Comparison of ENCODE assay signal across 16 cellular contexts in genomic region chr1:207002731-207003146, GRCh38. TPM values are rescaled to one million over a fixed set of nuclear protein-coding genes. Genes with fewer than 3 reads are reported as not detected.
DNase-seq lines count a peak whose midpoint lies in the region; ATAC-seq, FAIRE-seq and TF ChIP-seq lines count a peak whose summit lies in the region.
"Had no signal": no experiment of that assay in that cellular context is flagged by ENCODE, and none has a peak within 500 bp of the region (broad histone marks: within the 10 kb centered on the region; RNA-seq: fewer than 3 reads in every experiment).

No MANE protein-coding gene starts in this region.

- H3K36me3 Mint-ChIP-seq in activated naive CD4-positive, alpha-beta T cell treated with anti-CD3 and anti-CD28 coated beads, Interleukin-2, amount 50 U/mL, for 72 hours: no peaks in the 10 kb centered on the region

- H3K79me2 ChIP-seq in HepG2 (ENCODE audit: insufficient read depth, low read length): no peaks in the 10 kb centered on the region

- peak overlapping the region; percentile 39 to 89; a peak in 4 of 6 replicates for H3K27ac ChIP-seq in A549
- no peak overlapping the region for H3K27ac ChIP-seq in HepG2 (ENCODE audit: extremely low read length, insufficient read depth, low read length)
- H3K27ac ChIP-seq: cardiac muscle cell had no signal

- FAIRE-seq in A549 (lab: Jason Lieb, UNC): no peak
- no peak for FAIRE-seq in HepG2 (lab: Jason Lieb, UNC)

- no peak for TF ChIP-seq RAD21 in A549 (conservative IDR thresholded peaks at IDR 0.05 in 1 of 2, IDR thresholded peaks at IDR 0.05 in 1 of 2)
- no peak for TF ChIP-seq RAD21 in Ishikawa (IDR thresholded peaks at IDR 0.05; ENCODE audit: low read depth)
- no peak for TF ChIP-seq RAD21 in HepG2 (CRISPR knock-in tag; IDR thresholded peaks at IDR 0.05)

- no peak for TF ChIP-seq EP300 in A549 (IDR thresholded peaks at IDR 0.05)
- TF ChIP-seq EP300 in Ishikawa (IDR thresholded peaks at IDR 0.05; ENCODE audit: borderline replicate concordance): peak; percentile 68; the same call in 1 of the 2 replicates
- no peak for TF ChIP-seq EP300 in HepG2 (IDR thresholded peaks at IDR 0.05; ENCODE audit: low read depth in 2 of 2, low read length in 2 of 2)
- TF ChIP-seq EP300 in HepG2 (CRISPR knock-in tag; IDR thresholded peaks at IDR 0.05; ENCODE audit: borderline replicate concordance): no peak

- H3K9me3 ChIP-seq in A549: peaks cover under 1% of the 10 kb centered on the region; the same call in 1 of the 3 replicates
- no peaks in the 10 kb centered on the region for H3K9me3 ChIP-seq in HepG2 (ENCODE audit: low read length)

- H2AFZ ChIP-seq in HepG2 (ENCODE audit: low read length): no peak overlapping the region

- no peak overlapping the region for H3K27ac Mint-ChIP-seq in activated naive CD4-positive, alpha-beta T cell treated with anti-CD3 and anti-CD28 coated beads, Interleukin-2, amount 50 U/mL, for 72 hours
- H3K27ac Mint-ChIP-seq: activated CD4-positive, alpha-beta memory T cell treated with anti-CD3 and anti-CD28 coated beads, Interleukin-2, amount 10 ng/mL, durations not matched to agents 7 days and 5 days; activated T-helper 2 cell treated with anti-CD3 and anti-CD28 coated beads, Interferon-gamma antibody, Interleukin-2, Interleukin-4, amounts not matched to agents 10 μg/mL and 5 μg/mL and 100 μg/mL, durations not matched to agents 14 hours and 24 hours and 36 hours had no signal

- no peak for TF ChIP-seq CTCF in A549 (IDR thresholded peaks at IDR 0.05)
- TF ChIP-seq CTCF in astrocyte of the spinal cord (IDR thresholded peaks at IDR 0.05; ENCODE audit: low read depth, low read length): no peak
- no peak for TF ChIP-seq CTCF in HepG2 (CRISPR knock-in tag; IDR thresholded peaks at IDR 0.05)

- intact Hi-C loops in HepG2 (cut with micrococcal nuclease; ENCODE audit: unreplicated experiment): no loop called here

- TF ChIP-seq POLR2A in A549 (IDR thresholded peaks at IDR 0.05; ENCODE audit: low read length) (no peak), HepG2 (IDR thresholded peaks at IDR 0.05; ENCODE audit: insufficient read depth in 1 of 2, low read depth in 2 of 2, low read length in 2 of 2) (no peak)

- DNase-seq in A549 (ENCODE audit: low read depth in 1 of 2, low spot score in 1 of 2) (no peak), astrocyte of the spinal cord (ENCODE audit: low read depth, low spot score) (peak; percentile 43), HepG2 (ENCODE audit: low spot score) (no peak), NOMO-1 (lab: John Stamatoyannopoulos, UW; ENCODE audit: unreplicated experiment in 2 of 2) (no peak)
- no peak for DNase-seq in activated naive CD4-positive, alpha-beta T cell treated with anti-CD3 and anti-CD28 coated beads, Interleukin-2, amount 50 U/mL, for 72 hours (ENCODE audit: low spot score in 2 of 2)
- DNase-seq: activated CD4-positive, alpha-beta memory T cell treated with anti-CD3 and anti-CD28 coated beads, Interleukin-2, amount 10 ng/mL, durations not matched to agents 7 days and 5 days; NCI-H1105; NCI-H524 treated with DMSO at 0.1 percent for 48 hours; T-helper 9 cell had no signal

- H3K4me1 ChIP-seq in A549: peaks cover 53% of the 10 kb centered on the region
- peaks cover 56% of the 10 kb centered on the region for H3K4me1 ChIP-seq in HepG2 (ENCODE audit: insufficient read depth, low read length)

- no peak overlapping the region for H3K4me3 ChIP-seq in A549
- H3K4me3 ChIP-seq in astrocyte of the spinal cord (ENCODE audit: low read depth, low read length): no peak overlapping the region
- H3K4me3 ChIP-seq in HepG2 (replicated peaks in 1 of 3; ENCODE audit: insufficient read depth in 1 of 3, low read depth in 2 of 3, low read length in 3 of 3): peak overlapping the region in 1 of 3 experiments; percentile 51; a peak in 2 of 6 replicates
- H3K4me3 ChIP-seq: cardiac muscle cell had no signal

- H4K20me1 ChIP-seq in HepG2 (ENCODE audit: insufficient read depth, low read length): no peaks in the 10 kb centered on the region

- no peaks in the 10 kb centered on the region for H3K36me3 ChIP-seq in HepG2 (replicated peaks in 1 of 2; ENCODE audit: control insufficient read depth in 1 of 2, insufficient read depth in 2 of 2, low read length in 2 of 2)
- H3K36me3 ChIP-seq: cardiac muscle cell had no signal

- CTCF ChIA-PET in A549 (lab: Yijun Ruan, JAX) (interaction anchor here (1.8 to 3.2 kb wide), 3 partner anchors 10 to 20 kb away, joined by 12 to 17 read pairs (median 14); no protein-coding TSS in a partner anchor), HepG2 (lab: Yijun Ruan, JAX; ENCODE audit: low intra/inter-chr PET ratio, low total read pairs) (no interaction called here)

- WGBS in A549 (ENCODE audit: missing lambda C conversion rate): 55% methylated on average over 1 of the region's 1 CpG
- WGBS in HepG2 (ENCODE audit: low lambda C conversion rate): 0% methylated on average over 1 of the region's 1 CpG

- POLR2A ChIA-PET in A549 (lab: Yijun Ruan, JAX) (no interaction called here), HepG2 (lab: Yijun Ruan, JAX) (no interaction called here)

- no peaks in the 10 kb centered on the region for H3K9me3 Mint-ChIP-seq in activated naive CD4-positive, alpha-beta T cell treated with anti-CD3 and anti-CD28 coated beads, Interleukin-2, amount 50 U/mL, for 72 hours
- H3K9me3 Mint-ChIP-seq: activated CD4-positive, alpha-beta memory T cell treated with anti-CD3 and anti-CD28 coated beads, Interleukin-2, amount 10 ng/mL, durations not matched to agents 7 days and 5 days; activated T-helper 2 cell treated with anti-CD3 and anti-CD28 coated beads, Interferon-gamma antibody, Interleukin-2, Interleukin-4, amounts not matched to agents 10 μg/mL and 5 μg/mL and 100 μg/mL, durations not matched to agents 14 hours and 24 hours and 36 hours had no signal

- BruUV-seq in HepG2 (replicated peaks; lab: Mats Ljungman, UMichigan): no TSS peak

- ATAC-seq in A549 (no peak), HepG2 (0 out of 3 replicates have a peak, but pooled peaks have one; percentile 11), GM21737 (IDR thresholded peaks at IDR 0.05; ENCODE audit: unreplicated experiment) (no peak), HG03280 (IDR thresholded peaks at IDR 0.05; ENCODE audit: unreplicated experiment) (no peak)
- ATAC-seq in activated naive CD4-positive, alpha-beta T cell treated with anti-CD3 and anti-CD28 coated beads, Interleukin-2, amount 50 U/mL, for 72 hours: no peak

- H3K4me2 ChIP-seq in A549: no peak overlapping the region
- H3K4me2 ChIP-seq in HepG2 (ENCODE audit: low read depth, low read length): peak overlapping the region; percentile 70

- 0 out of 2 replicates have a peak overlapping the region, but pooled peaks have one; percentile 37 for H3K9ac ChIP-seq in HepG2 (ENCODE audit: insufficient read depth, low read depth, low read length)

- no peaks in the 10 kb centered on the region for H3K27me3 ChIP-seq in HepG2 (ENCODE audit: control insufficient read depth in 1 of 2, insufficient read depth in 2 of 2, low read length in 2 of 2)
- H3K27me3 ChIP-seq: cardiac muscle cell had no signal

- in situ Hi-C loops in astrocyte of the spinal cord (cut with HindIII; ENCODE audit: low sequenced_read_pairs) (no loop called here), HepG2 (cut with HindIII; ENCODE audit: extremely low pct_ligation_motif_present, low pct_unique_long_range_greater_than_20kb) (no loop called here)

RNA-seq across cellular contexts. Expression of gene C1orf116, which starts 29.8 kb away (rescaled TPM):
- polyA plus RNA-seq in A549 (2011; rRNA removed) (2.0 and 2.2 TPM in 2 replicates), A549 (2017; fragmentation: RNase III; extraction: RNeasy Plus Mini Kit Qiagen cat#74134 plus additional on column Dnase treatment) (3.2 to 3.6 TPM (median 3.4 TPM) in 3 replicates), HepG2 (2011; rRNA removed) (0.51 and 0.77 TPM in 2 replicates)
- 1.2 TPM in 2 replicates for polyA plus RNA-seq in A549 (2012; cell fraction: cytosol; rRNA removed)
- 1.9 and 2.7 TPM in 2 replicates for polyA plus RNA-seq in A549 (2012; cell fraction: nucleus; rRNA removed)
- 2.9 and 3.7 TPM in 2 replicates for polyA minus RNA-seq in A549 (2011; rRNA and poly(A)+ RNA removed)
- 0.95 and 1.1 TPM in 2 replicates for total RNA-seq in HepG2 (2016; rRNA removed; fragmentation: Illumina TruSeq; extraction: Trizol)
- 0.18 and 0.20 TPM in 2 replicates for total RNA-seq in HepG2 (2016; cell fraction: cytosol; rRNA removed; fragmentation: Illumina TruSeq; extraction: Trizol; ENCODE audit: low read depth)
- 0.80 and 0.89 TPM in 2 replicates for total RNA-seq in HepG2 (2016; cell fraction: insoluble cytoplasmic fraction; rRNA removed; fragmentation: Illumina TruSeq; extraction: Trizol)
- 0.56 and 0.65 TPM in 2 replicates for total RNA-seq in HepG2 (2016; cell fraction: membrane; rRNA removed; fragmentation: Illumina TruSeq; extraction: Trizol)
- total RNA-seq in HepG2 (2016; cell fraction: nucleus; rRNA removed; fragmentation: Illumina TruSeq; extraction: Trizol): 1.0 and 1.1 TPM in 2 replicates
- 0.20 and 0.29 TPM in 2 replicates for polyA plus RNA-seq in HepG2 (2011; cell fraction: cytosol; rRNA removed)
- polyA plus RNA-seq in HepG2 (2011; cell fraction: nucleus; rRNA removed): 1.0 and 1.2 TPM in 2 replicates
- polyA plus RNA-seq in HepG2 (2012): 0.36 and 0.48 TPM in 2 replicates
- 0.09 and 0.16 TPM in 2 replicates for polyA plus RNA-seq in HepG2 (2016; cell fraction: cytosol; fragmentation: Illumina TruSeq; extraction: Trizol; ENCODE audit: low read depth)
- polyA plus RNA-seq in HepG2 (2016; cell fraction: insoluble cytoplasmic fraction; fragmentation: Illumina TruSeq; extraction: Trizol; ENCODE audit: low read depth): 1.4 and 1.6 TPM in 2 replicates
- polyA plus RNA-seq in HepG2 (2016; cell fraction: membrane; fragmentation: Illumina TruSeq; extraction: Trizol; ENCODE audit: low read depth): 0.35 and 0.52 TPM in 2 replicates
- 1.4 and 1.9 TPM in 2 replicates for polyA plus RNA-seq in HepG2 (2016; cell fraction: nucleus; fragmentation: Illumina TruSeq; extraction: Trizol; ENCODE audit: insufficient read depth, low read depth)
- 0.80 TPM in 2 replicates for polyA minus RNA-seq in HepG2 (2011; rRNA and poly(A)+ RNA removed; ENCODE audit: low replicate concordance)
- 0.44 and 0.69 TPM in 2 replicates for polyA minus RNA-seq in HepG2 (2011; cell fraction: cytosol; rRNA and poly(A)+ RNA removed)
- polyA minus RNA-seq in HepG2 (2011; cell fraction: nucleus; rRNA and poly(A)+ RNA removed): 1.5 and 2.6 TPM in 2 replicates
- under 1 TPM in 1 of 2 donors, not detected in 1; 0.06 TPM for total RNA-seq in activated naive CD4-positive, alpha-beta T cell treated with anti-CD3 and anti-CD28 coated beads, Interleukin-2, amount 50 U/mL, for 72 hours
- total RNA-seq: activated T-helper 2 cell treated with anti-CD3 and anti-CD28 coated beads, Interferon-gamma antibody, Interleukin-2, Interleukin-4, amounts not matched to agents 10 μg/mL and 5 μg/mL and 100 μg/mL, durations not matched to agents 14 hours and 24 hours and 36 hours had no signal

RNA-seq across cellular contexts. Expression of gene FCAMR, which starts 32.5 kb away (rescaled TPM):
- not detected in 2 replicates for polyA plus RNA-seq in A549 (2011; rRNA removed)
- not detected in 2 replicates for polyA plus RNA-seq in A549 (2012; cell fraction: cytosol; rRNA removed)
- polyA plus RNA-seq in A549 (2012; cell fraction: nucleus; rRNA removed): 0.04 TPM in 1 of 2 replicates, not detected in the other
- polyA plus RNA-seq in A549 (2017; fragmentation: RNase III; extraction: RNeasy Plus Mini Kit Qiagen cat#74134 plus additional on column Dnase treatment): not detected in 3 replicates
- not detected in 2 replicates for polyA minus RNA-seq in A549 (2011; rRNA and poly(A)+ RNA removed)
- total RNA-seq in HepG2 (2016; rRNA removed; fragmentation: Illumina TruSeq; extraction: Trizol): not detected in 2 replicates
- total RNA-seq in HepG2 (2016; cell fraction: cytosol; rRNA removed; fragmentation: Illumina TruSeq; extraction: Trizol; ENCODE audit: low read depth): not detected in 2 replicates
- not detected in 2 replicates for total RNA-seq in HepG2 (2016; cell fraction: insoluble cytoplasmic fraction; rRNA removed; fragmentation: Illumina TruSeq; extraction: Trizol)
- not detected in 2 replicates for total RNA-seq in HepG2 (2016; cell fraction: membrane; rRNA removed; fragmentation: Illumina TruSeq; extraction: Trizol)
- not detected in 2 replicates for total RNA-seq in HepG2 (2016; cell fraction: nucleus; rRNA removed; fragmentation: Illumina TruSeq; extraction: Trizol)
- polyA plus RNA-seq in HepG2 (2011; rRNA removed): not detected in 2 replicates
- not detected in 2 replicates for polyA plus RNA-seq in HepG2 (2011; cell fraction: cytosol; rRNA removed)
- polyA plus RNA-seq in HepG2 (2011; cell fraction: nucleus; rRNA removed): not detected in 2 replicates
- polyA plus RNA-seq in HepG2 (2012): not detected in 2 replicates
- not detected in 2 replicates for polyA plus RNA-seq in HepG2 (2016; cell fraction: cytosol; fragmentation: Illumina TruSeq; extraction: Trizol; ENCODE audit: low read depth)
- polyA plus RNA-seq in HepG2 (2016; cell fraction: insoluble cytoplasmic fraction; fragmentation: Illumina TruSeq; extraction: Trizol; ENCODE audit: low read depth): not detected in 2 replicates
- not detected in 2 replicates for polyA plus RNA-seq in HepG2 (2016; cell fraction: membrane; fragmentation: Illumina TruSeq; extraction: Trizol; ENCODE audit: low read depth)
- polyA plus RNA-seq in HepG2 (2016; cell fraction: nucleus; fragmentation: Illumina TruSeq; extraction: Trizol; ENCODE audit: insufficient read depth, low read depth): not detected in 2 replicates
- polyA minus RNA-seq in HepG2 (2011; rRNA and poly(A)+ RNA removed; ENCODE audit: low replicate concordance): not detected in 2 replicates
- not detected in 2 replicates for polyA minus RNA-seq in HepG2 (2011; cell fraction: cytosol; rRNA and poly(A)+ RNA removed)
- not detected in 2 replicates for polyA minus RNA-seq in HepG2 (2011; cell fraction: nucleus; rRNA and poly(A)+ RNA removed)
- not detected for total RNA-seq in activated naive CD4-positive, alpha-beta T cell treated with anti-CD3 and anti-CD28 coated beads, Interleukin-2, amount 50 U/mL, for 72 hours
- total RNA-seq: activated CD4-positive, alpha-beta memory T cell treated with anti-CD3 and anti-CD28 coated beads, Interleukin-2, amount 10 ng/mL, durations not matched to agents 7 days and 5 days; activated T-helper 2 cell treated with anti-CD3 and anti-CD28 coated beads, Interferon-gamma antibody, Interleukin-2, Interleukin-4, amounts not matched to agents 10 μg/mL and 5 μg/mL and 100 μg/mL, durations not matched to agents 14 hours and 24 hours and 36 hours; cardiac muscle cell; mesenteric fat pad; omental fat pad had no signal
- polyA plus RNA-seq: cardiac muscle cell had no signal

RNA-seq across cellular contexts. Expression of gene YOD1, which starts 48.3 kb away (rescaled TPM):
- polyA plus RNA-seq in A549 (2011; rRNA removed) (6.9 and 7.0 TPM in 2 replicates), A549 (2017; fragmentation: RNase III; extraction: RNeasy Plus Mini Kit Qiagen cat#74134 plus additional on column Dnase treatment) (9.5 to 10.3 TPM (median 10.3 TPM) in 3 replicates), HepG2 (2011; rRNA removed) (2.5 and 3.4 TPM in 2 replicates)
- 1.5 and 1.7 TPM in 2 replicates for polyA plus RNA-seq in A549 (2012; cell fraction: cytosol; rRNA removed)
- polyA plus RNA-seq in A549 (2012; cell fraction: nucleus; rRNA removed): 1.7 and 2.2 TPM in 2 replicates
- 5.5 and 5.7 TPM in 2 replicates for polyA minus RNA-seq in A549 (2011; rRNA and poly(A)+ RNA removed)
- 9.1 and 14.1 TPM in 2 replicates for total RNA-seq in HepG2 (2016; rRNA removed; fragmentation: Illumina TruSeq; extraction: Trizol)
- total RNA-seq in HepG2 (2016; cell fraction: cytosol; rRNA removed; fragmentation: Illumina TruSeq; extraction: Trizol; ENCODE audit: low read depth): 0.91 and 1.1 TPM in 2 replicates
- 9.1 and 13.9 TPM in 2 replicates for total RNA-seq in HepG2 (2016; cell fraction: insoluble cytoplasmic fraction; rRNA removed; fragmentation: Illumina TruSeq; extraction: Trizol)
- total RNA-seq in HepG2 (2016; cell fraction: membrane; rRNA removed; fragmentation: Illumina TruSeq; extraction: Trizol): 5.3 and 5.7 TPM in 2 replicates
- 14.7 and 16.3 TPM in 2 replicates for total RNA-seq in HepG2 (2016; cell fraction: nucleus; rRNA removed; fragmentation: Illumina TruSeq; extraction: Trizol)
- polyA plus RNA-seq in HepG2 (2011; cell fraction: cytosol; rRNA removed): 1.1 and 1.7 TPM in 2 replicates
- polyA plus RNA-seq in HepG2 (2011; cell fraction: nucleus; rRNA removed): 4.1 and 4.8 TPM in 2 replicates
- 3.9 and 4.9 TPM in 2 replicates for polyA plus RNA-seq in HepG2 (2012)
- 0.36 and 0.38 TPM in 2 replicates for polyA plus RNA-seq in HepG2 (2016; cell fraction: cytosol; fragmentation: Illumina TruSeq; extraction: Trizol; ENCODE audit: low read depth)
- 9.5 and 10.5 TPM in 2 replicates for polyA plus RNA-seq in HepG2 (2016; cell fraction: insoluble cytoplasmic fraction; fragmentation: Illumina TruSeq; extraction: Trizol; ENCODE audit: low read depth)
- 2.4 and 2.5 TPM in 2 replicates for polyA plus RNA-seq in HepG2 (2016; cell fraction: membrane; fragmentation: Illumina TruSeq; extraction: Trizol; ENCODE audit: low read depth)
- 15.7 and 15.8 TPM in 2 replicates for polyA plus RNA-seq in HepG2 (2016; cell fraction: nucleus; fragmentation: Illumina TruSeq; extraction: Trizol; ENCODE audit: insufficient read depth, low read depth)
- 2.4 and 7.1 TPM in 2 replicates for polyA minus RNA-seq in HepG2 (2011; rRNA and poly(A)+ RNA removed; ENCODE audit: low replicate concordance)
- 3.2 and 3.8 TPM in 2 replicates for polyA minus RNA-seq in HepG2 (2011; cell fraction: cytosol; rRNA and poly(A)+ RNA removed)
- 16.9 and 21.2 TPM in 2 replicates for polyA minus RNA-seq in HepG2 (2011; cell fraction: nucleus; rRNA and poly(A)+ RNA removed)
- total RNA-seq in activated naive CD4-positive, alpha-beta T cell treated with anti-CD3 and anti-CD28 coated beads, Interleukin-2, amount 50 U/mL, for 72 hours: 10 to 100 TPM in 1 of 2 donors, 1 to 10 TPM in 1; 6.6 to 23.4 TPM

RNA-seq across cellular contexts. Expression of gene PFKFB2, which starts 50.3 kb away (rescaled TPM):
- polyA plus RNA-seq in A549 (2011; rRNA removed): 6.8 and 7.4 TPM in 2 replicates
- 2.1 and 2.2 TPM in 2 replicates for polyA plus RNA-seq in A549 (2012; cell fraction: cytosol; rRNA removed)
- 3.5 and 5.4 TPM in 2 replicates for polyA plus RNA-seq in A549 (2012; cell fraction: nucleus; rRNA removed)
- polyA plus RNA-seq in A549 (2017; fragmentation: RNase III; extraction: RNeasy Plus Mini Kit Qiagen cat#74134 plus additional on column Dnase treatment): 7.6 to 8.4 TPM (median 8.1 TPM) in 3 replicates
- polyA minus RNA-seq in A549 (2011; rRNA and poly(A)+ RNA removed): 5.9 and 6.8 TPM in 2 replicates
- 9.4 and 10.6 TPM in 2 replicates for total RNA-seq in HepG2 (2016; rRNA removed; fragmentation: Illumina TruSeq; extraction: Trizol)
- 0.62 and 0.71 TPM in 2 replicates for total RNA-seq in HepG2 (2016; cell fraction: cytosol; rRNA removed; fragmentation: Illumina TruSeq; extraction: Trizol; ENCODE audit: low read depth)
- 10.2 and 10.9 TPM in 2 replicates for total RNA-seq in HepG2 (2016; cell fraction: insoluble cytoplasmic fraction; rRNA removed; fragmentation: Illumina TruSeq; extraction: Trizol)
- total RNA-seq in HepG2 (2016; cell fraction: membrane; rRNA removed; fragmentation: Illumina TruSeq; extraction: Trizol): 2.7 and 2.9 TPM in 2 replicates
- 12.6 and 18.6 TPM in 2 replicates for total RNA-seq in HepG2 (2016; cell fraction: nucleus; rRNA removed; fragmentation: Illumina TruSeq; extraction: Trizol)
- polyA plus RNA-seq in HepG2 (2011; rRNA removed): 3.9 and 4.6 TPM in 2 replicates
- 1.8 and 2.7 TPM in 2 replicates for polyA plus RNA-seq in HepG2 (2011; cell fraction: cytosol; rRNA removed)
- polyA plus RNA-seq in HepG2 (2011; cell fraction: nucleus; rRNA removed): 8.6 and 10.6 TPM in 2 replicates
- polyA plus RNA-seq in HepG2 (2012): 3.6 and 4.1 TPM in 2 replicates
- 0.22 and 0.25 TPM in 2 replicates for polyA plus RNA-seq in HepG2 (2016; cell fraction: cytosol; fragmentation: Illumina TruSeq; extraction: Trizol; ENCODE audit: low read depth)
- 5.0 TPM in 2 replicates for polyA plus RNA-seq in HepG2 (2016; cell fraction: insoluble cytoplasmic fraction; fragmentation: Illumina TruSeq; extraction: Trizol; ENCODE audit: low read depth)
- 0.60 and 0.72 TPM in 2 replicates for polyA plus RNA-seq in HepG2 (2016; cell fraction: membrane; fragmentation: Illumina TruSeq; extraction: Trizol; ENCODE audit: low read depth)
- 16.4 and 17.0 TPM in 2 replicates for polyA plus RNA-seq in HepG2 (2016; cell fraction: nucleus; fragmentation: Illumina TruSeq; extraction: Trizol; ENCODE audit: insufficient read depth, low read depth)
- 5.5 and 25.8 TPM in 2 replicates for polyA minus RNA-seq in HepG2 (2011; rRNA and poly(A)+ RNA removed; ENCODE audit: low replicate concordance)
- polyA minus RNA-seq in HepG2 (2011; cell fraction: cytosol; rRNA and poly(A)+ RNA removed): 2.8 and 3.1 TPM in 2 replicates
- polyA minus RNA-seq in HepG2 (2011; cell fraction: nucleus; rRNA and poly(A)+ RNA removed): 11.5 and 15.7 TPM in 2 replicates
- total RNA-seq in activated naive CD4-positive, alpha-beta T cell treated with anti-CD3 and anti-CD28 coated beads, Interleukin-2, amount 50 U/mL, for 72 hours: 1 to 10 TPM; 3.8 to 6.9 TPM

RNA-seq across cellular contexts. Expression of gene PIGR, which starts 56.5 kb away (rescaled TPM):
- polyA plus RNA-seq in A549 (2011; rRNA removed) (0.01 and 0.03 TPM in 2 replicates), A549 (2017; fragmentation: RNase III; extraction: RNeasy Plus Mini Kit Qiagen cat#74134 plus additional on column Dnase treatment) (not detected in 3 replicates), HepG2 (2011; rRNA removed) (0.04 TPM in 1 of 2 replicates, not detected in the other)
- polyA plus RNA-seq in A549 (2012; cell fraction: cytosol; rRNA removed): 0.01 TPM in 1 of 2 replicates, not detected in the other
- 0.01 TPM in 2 replicates for polyA plus RNA-seq in A549 (2012; cell fraction: nucleus; rRNA removed)
- not detected in 2 replicates for polyA minus RNA-seq in A549 (2011; rRNA and poly(A)+ RNA removed)
- total RNA-seq in HepG2 (2016; rRNA removed; fragmentation: Illumina TruSeq; extraction: Trizol): not detected in 2 replicates
- total RNA-seq in HepG2 (2016; cell fraction: cytosol; rRNA removed; fragmentation: Illumina TruSeq; extraction: Trizol; ENCODE audit: low read depth): not detected in 2 replicates
- total RNA-seq in HepG2 (2016; cell fraction: insoluble cytoplasmic fraction; rRNA removed; fragmentation: Illumina TruSeq; extraction: Trizol): not detected in 2 replicates
- not detected in 2 replicates for total RNA-seq in HepG2 (2016; cell fraction: membrane; rRNA removed; fragmentation: Illumina TruSeq; extraction: Trizol)
- not detected in 2 replicates for total RNA-seq in HepG2 (2016; cell fraction: nucleus; rRNA removed; fragmentation: Illumina TruSeq; extraction: Trizol)
- not detected in 2 replicates for polyA plus RNA-seq in HepG2 (2011; cell fraction: cytosol; rRNA removed)
- polyA plus RNA-seq in HepG2 (2011; cell fraction: nucleus; rRNA removed): not detected in 2 replicates
- not detected in 2 replicates for polyA plus RNA-seq in HepG2 (2012)
- not detected in 2 replicates for polyA plus RNA-seq in HepG2 (2016; cell fraction: cytosol; fragmentation: Illumina TruSeq; extraction: Trizol; ENCODE audit: low read depth)
- not detected in 2 replicates for polyA plus RNA-seq in HepG2 (2016; cell fraction: insoluble cytoplasmic fraction; fragmentation: Illumina TruSeq; extraction: Trizol; ENCODE audit: low read depth)
- not detected in 2 replicates for polyA plus RNA-seq in HepG2 (2016; cell fraction: membrane; fragmentation: Illumina TruSeq; extraction: Trizol; ENCODE audit: low read depth)
- not detected in 2 replicates for polyA plus RNA-seq in HepG2 (2016; cell fraction: nucleus; fragmentation: Illumina TruSeq; extraction: Trizol; ENCODE audit: insufficient read depth, low read depth)
- polyA minus RNA-seq in HepG2 (2011; rRNA and poly(A)+ RNA removed; ENCODE audit: low replicate concordance): not detected in 2 replicates
- not detected in 2 replicates for polyA minus RNA-seq in HepG2 (2011; cell fraction: cytosol; rRNA and poly(A)+ RNA removed)
- not detected in 2 replicates for polyA minus RNA-seq in HepG2 (2011; cell fraction: nucleus; rRNA and poly(A)+ RNA removed)
- under 1 TPM in 1 of 2 donors, not detected in 1; 0.05 TPM for total RNA-seq in activated naive CD4-positive, alpha-beta T cell treated with anti-CD3 and anti-CD28 coated beads, Interleukin-2, amount 50 U/mL, for 72 hours
- total RNA-seq: activated CD4-positive, alpha-beta memory T cell treated with anti-CD3 and anti-CD28 coated beads, Interleukin-2, amount 10 ng/mL, durations not matched to agents 7 days and 5 days; activated T-helper 2 cell treated with anti-CD3 and anti-CD28 coated beads, Interferon-gamma antibody, Interleukin-2, Interleukin-4, amounts not matched to agents 10 μg/mL and 5 μg/mL and 100 μg/mL, durations not matched to agents 14 hours and 24 hours and 36 hours; cardiac muscle cell had no signal
- polyA plus RNA-seq: cardiac muscle cell had no signal
